8 cellular contexts compared by ENCODE assay signal in the genomic region with DNA sequence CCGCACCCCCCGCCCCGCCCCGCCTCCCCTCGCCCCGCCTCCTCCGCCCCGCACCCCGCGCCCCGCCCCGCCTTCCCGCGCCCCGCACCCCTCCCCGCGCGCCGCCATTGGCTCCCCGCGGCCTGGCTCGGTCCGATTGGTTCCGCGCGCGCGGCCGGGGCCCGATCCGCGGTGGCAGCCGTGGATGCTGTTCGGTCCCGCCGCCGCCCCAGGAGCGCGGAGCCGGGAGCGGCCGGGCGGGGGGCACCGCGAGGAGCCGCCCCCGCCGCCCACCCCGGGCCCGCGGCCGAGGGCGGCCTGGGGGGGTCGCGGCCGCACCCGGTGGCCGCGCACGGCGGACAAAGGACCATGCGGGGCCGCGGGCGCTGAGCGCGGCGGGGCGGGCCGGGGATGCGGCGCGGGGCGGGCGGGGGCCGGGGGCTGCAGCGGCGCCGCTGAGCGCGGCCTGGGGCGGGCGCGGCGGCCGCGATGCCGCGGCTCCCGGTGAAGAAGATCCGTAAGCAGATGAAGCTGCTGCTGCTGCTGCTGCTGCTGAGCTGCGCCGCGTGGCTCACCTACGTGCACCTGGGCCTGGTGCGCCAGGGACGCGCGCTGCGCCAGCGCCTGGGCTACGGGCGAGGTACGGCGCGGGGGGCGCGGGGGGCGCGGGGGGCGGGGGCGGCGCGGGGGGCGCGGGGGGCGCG. TPM values are rescaled to one million over a fixed set of nuclear protein-coding genes. Genes with fewer than 3 reads are reported as not detected.
DNase-seq lines count a peak whose midpoint lies in the region; ATAC-seq and TF ChIP-seq lines count a peak whose summit lies in the region.

A gene with protein sequence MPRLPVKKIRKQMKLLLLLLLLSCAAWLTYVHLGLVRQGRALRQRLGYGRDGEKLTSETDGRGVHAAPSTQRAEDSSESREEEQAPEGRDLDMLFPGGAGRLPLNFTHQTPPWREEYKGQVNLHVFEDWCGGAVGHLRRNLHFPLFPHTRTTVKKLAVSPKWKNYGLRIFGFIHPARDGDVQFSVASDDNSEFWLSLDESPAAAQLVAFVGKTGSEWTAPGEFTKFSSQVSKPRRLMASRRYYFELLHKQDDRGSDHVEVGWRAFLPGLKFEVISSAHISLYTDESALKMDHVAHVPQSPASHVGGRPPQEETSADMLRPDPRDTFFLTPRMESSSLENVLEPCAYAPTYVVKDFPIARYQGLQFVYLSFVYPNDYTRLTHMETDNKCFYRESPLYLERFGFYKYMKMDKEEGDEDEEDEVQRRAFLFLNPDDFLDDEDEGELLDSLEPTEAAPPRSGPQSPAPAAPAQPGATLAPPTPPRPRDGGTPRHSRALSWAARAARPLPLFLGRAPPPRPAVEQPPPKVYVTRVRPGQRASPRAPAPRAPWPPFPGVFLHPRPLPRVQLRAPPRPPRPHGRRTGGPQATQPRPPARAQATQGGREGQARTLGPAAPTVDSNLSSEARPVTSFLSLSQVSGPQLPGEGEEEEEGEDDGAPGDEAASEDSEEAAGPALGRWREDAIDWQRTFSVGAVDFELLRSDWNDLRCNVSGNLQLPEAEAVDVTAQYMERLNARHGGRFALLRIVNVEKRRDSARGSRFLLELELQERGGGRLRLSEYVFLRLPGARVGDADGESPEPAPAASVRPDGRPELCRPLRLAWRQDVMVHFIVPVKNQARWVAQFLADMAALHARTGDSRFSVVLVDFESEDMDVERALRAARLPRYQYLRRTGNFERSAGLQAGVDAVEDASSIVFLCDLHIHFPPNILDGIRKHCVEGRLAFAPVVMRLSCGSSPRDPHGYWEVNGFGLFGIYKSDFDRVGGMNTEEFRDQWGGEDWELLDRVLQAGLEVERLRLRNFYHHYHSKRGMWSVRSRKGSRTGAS (plus strand): TSS at position 164 of the 683 bp plus-strand sequence. CDS start 305 bp downstream, at position 469.

- peak within 1 kb of the TSS in 8 of 10 donors; percentile 22 to 86 (median 66) for H3K27ac Mint-ChIP-seq in naive thymus-derived CD8-positive, alpha-beta T cell

- peak within 1 kb of the TSS; percentile 68 to 90 (median 82) for H3K4me3 Mint-ChIP-seq in naive thymus-derived CD8-positive, alpha-beta T cell

- peak; percentile 17 for DNase-seq in NCI-H2107 (lab: John Stamatoyannopoulos, UW)
- no peak for DNase-seq in NCI-H2107 treated with DMSO at 0.1 percent for 48 hours (lab: John Stamatoyannopoulos, UW; ENCODE audit: unreplicated experiment)
- peak in 5 of 10 donors; percentile 21 to 66 (median 38) for DNase-seq in naive thymus-derived CD8-positive, alpha-beta T cell
- DNase-seq in KG1 (lab: John Stamatoyannopoulos, UW) = no peak
- no peak for DNase-seq in UCSD-AML1 (lab: John Stamatoyannopoulos, UW; ENCODE audit: unreplicated experiment)
- DNase-seq in DMS79 (lab: John Stamatoyannopoulos, UW) = no peak

- H3K27me3 Mint-ChIP-seq in naive thymus-derived CD8-positive, alpha-beta T cell = peaks cover 16 to 59% (median 23%) of the 10 kb centered on the region in 5 donors

- H3K36me3 ChIP-seq in ectodermal cell (ENCODE audit: control insufficient read depth, insufficient read depth, low read length) = peaks cover 17% of the 10 kb centered on the region

- POLR2A ChIA-PET in naive thymus-derived CD8-positive, alpha-beta T cell (lab: Charles Lee) = interaction anchor here (1.1 to 1.2 kb wide), 2 partner anchors 7 to 71 kb away, joined by 3 read pairs; a partner anchor contains a TSS

- peak within 1 kb of the TSS; percentile 73 for H3K4me3 ChIP-seq in ectodermal cell (ENCODE audit: insufficient read depth, low read depth, low read length)

- H3K9me3 Mint-ChIP-seq in naive thymus-derived CD8-positive, alpha-beta T cell = peaks cover 0 to 2% (median 0%) of the 10 kb centered on the region in 9 donors

- ATAC-seq in SK-N-SH treated with all-trans-retinoic acid at 6 μM for 48 hours = peak; percentile 42
- peak; percentile 81 to 83 for ATAC-seq in naive thymus-derived CD8-positive, alpha-beta T cell

- 0% methylated on average over 107 to 117 of the region's 118 CpGs for WGBS in ectodermal cell, 2 experiments

- H3K36me3 Mint-ChIP-seq in naive thymus-derived CD8-positive, alpha-beta T cell = peaks cover 0 to 4% (median 0%) of the 10 kb centered on the region in 3 donors

- H3K4me1 Mint-ChIP-seq in naive thymus-derived CD8-positive, alpha-beta T cell = peaks cover 17 to 34% (median 24%) of the 10 kb centered on the region in 4 donors

- no peaks in the 10 kb centered on the region for H3K27me3 ChIP-seq in ectodermal cell (ENCODE audit: control insufficient read depth, insufficient read depth, low read length, poor library complexity, severe bottlenecking)

- peaks cover 15% of the 10 kb centered on the region for H3K4me1 ChIP-seq in ectodermal cell (ENCODE audit: control insufficient read depth, insufficient read depth, low read length)

- peak within 1 kb of the TSS; percentile 87 for H3K27ac ChIP-seq in ectodermal cell (ENCODE audit: insufficient read depth, low read depth, low read length, poor library complexity, severe bottlenecking)

- no peaks in the 10 kb centered on the region for H3K9me3 ChIP-seq in ectodermal cell (ENCODE audit: control insufficient read depth, low read length)

TF ChIP-seq in SK-N-SH treated with all-trans-retinoic acid at 6 μM for 48 hours, 23 proteins besides CTCF, POLR2A, EP300 and RAD21 (continues in another document):
- TF ChIP-seq, protein P1, sequence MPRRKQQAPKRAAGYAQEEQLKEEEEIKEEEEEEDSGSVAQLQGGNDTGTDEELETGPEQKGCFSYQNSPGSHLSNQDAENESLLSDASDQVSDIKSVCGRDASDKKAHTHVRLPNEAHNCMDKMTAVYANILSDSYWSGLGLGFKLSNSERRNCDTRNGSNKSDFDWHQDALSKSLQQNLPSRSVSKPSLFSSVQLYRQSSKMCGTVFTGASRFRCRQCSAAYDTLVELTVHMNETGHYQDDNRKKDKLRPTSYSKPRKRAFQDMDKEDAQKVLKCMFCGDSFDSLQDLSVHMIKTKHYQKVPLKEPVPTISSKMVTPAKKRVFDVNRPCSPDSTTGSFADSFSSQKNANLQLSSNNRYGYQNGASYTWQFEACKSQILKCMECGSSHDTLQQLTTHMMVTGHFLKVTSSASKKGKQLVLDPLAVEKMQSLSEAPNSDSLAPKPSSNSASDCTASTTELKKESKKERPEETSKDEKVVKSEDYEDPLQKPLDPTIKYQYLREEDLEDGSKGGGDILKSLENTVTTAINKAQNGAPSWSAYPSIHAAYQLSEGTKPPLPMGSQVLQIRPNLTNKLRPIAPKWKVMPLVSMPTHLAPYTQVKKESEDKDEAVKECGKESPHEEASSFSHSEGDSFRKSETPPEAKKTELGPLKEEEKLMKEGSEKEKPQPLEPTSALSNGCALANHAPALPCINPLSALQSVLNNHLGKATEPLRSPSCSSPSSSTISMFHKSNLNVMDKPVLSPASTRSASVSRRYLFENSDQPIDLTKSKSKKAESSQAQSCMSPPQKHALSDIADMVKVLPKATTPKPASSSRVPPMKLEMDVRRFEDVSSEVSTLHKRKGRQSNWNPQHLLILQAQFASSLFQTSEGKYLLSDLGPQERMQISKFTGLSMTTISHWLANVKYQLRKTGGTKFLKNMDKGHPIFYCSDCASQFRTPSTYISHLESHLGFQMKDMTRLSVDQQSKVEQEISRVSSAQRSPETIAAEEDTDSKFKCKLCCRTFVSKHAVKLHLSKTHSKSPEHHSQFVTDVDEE (CRISPR knock-in tag; IDR thresholded peaks at IDR 0.05) = no peak
- TF ChIP-seq ZNF70 (CRISPR knock-in tag; IDR thresholded peaks at IDR 0.05) (no peak), TOX (CRISPR knock-in tag; IDR thresholded peaks at IDR 0.05; ENCODE audit: borderline replicate concordance) (no peak), GLIS3 (CRISPR knock-in tag; IDR thresholded peaks at IDR 0.05) (no peak)
- TF ChIP-seq, protein P2, sequence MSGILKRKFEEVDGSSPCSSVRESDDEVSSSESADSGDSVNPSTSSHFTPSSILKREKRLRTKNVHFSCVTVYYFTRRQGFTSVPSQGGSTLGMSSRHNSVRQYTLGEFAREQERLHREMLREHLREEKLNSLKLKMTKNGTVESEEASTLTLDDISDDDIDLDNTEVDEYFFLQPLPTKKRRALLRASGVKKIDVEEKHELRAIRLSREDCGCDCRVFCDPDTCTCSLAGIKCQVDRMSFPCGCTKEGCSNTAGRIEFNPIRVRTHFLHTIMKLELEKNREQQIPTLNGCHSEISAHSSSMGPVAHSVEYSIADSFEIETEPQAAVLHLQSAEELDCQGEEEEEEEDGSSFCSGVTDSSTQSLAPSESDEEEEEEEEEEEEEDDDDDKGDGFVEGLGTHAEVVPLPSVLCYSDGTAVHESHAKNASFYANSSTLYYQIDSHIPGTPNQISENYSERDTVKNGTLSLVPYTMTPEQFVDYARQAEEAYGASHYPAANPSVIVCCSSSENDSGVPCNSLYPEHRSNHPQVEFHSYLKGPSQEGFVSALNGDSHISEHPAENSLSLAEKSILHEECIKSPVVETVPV (CRISPR knock-in tag; IDR thresholded peaks at IDR 0.05) = no peak
- TF ChIP-seq, protein P3, sequence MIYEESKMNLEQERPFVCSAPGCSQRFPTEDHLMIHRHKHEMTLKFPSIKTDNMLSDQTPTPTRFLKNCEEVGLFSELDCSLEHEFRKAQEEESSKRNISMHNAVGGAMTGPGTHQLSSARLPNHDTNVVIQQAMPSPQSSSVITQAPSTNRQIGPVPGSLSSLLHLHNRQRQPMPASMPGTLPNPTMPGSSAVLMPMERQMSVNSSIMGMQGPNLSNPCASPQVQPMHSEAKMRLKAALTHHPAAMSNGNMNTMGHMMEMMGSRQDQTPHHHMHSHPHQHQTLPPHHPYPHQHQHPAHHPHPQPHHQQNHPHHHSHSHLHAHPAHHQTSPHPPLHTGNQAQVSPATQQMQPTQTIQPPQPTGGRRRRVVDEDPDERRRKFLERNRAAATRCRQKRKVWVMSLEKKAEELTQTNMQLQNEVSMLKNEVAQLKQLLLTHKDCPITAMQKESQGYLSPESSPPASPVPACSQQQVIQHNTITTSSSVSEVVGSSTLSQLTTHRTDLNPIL (CRISPR knock-in tag; IDR thresholded peaks at IDR 0.05; ENCODE audit: low read depth) = no peak

RNA-seq across cellular contexts. Expression of the gene that starts here (rescaled TPM):
- polyA plus RNA-seq in ectodermal cell (2013, experiment 1 of 4) = 125 TPM
- polyA plus RNA-seq in ectodermal cell (2013, experiment 2 of 4) = 133 TPM
- polyA plus RNA-seq in ectodermal cell (2013, experiment 3 of 4) = 120 TPM
- polyA plus RNA-seq in ectodermal cell (2013, experiment 4 of 4) = 119 TPM
- total RNA-seq in naive thymus-derived CD8-positive, alpha-beta T cell = under 1 TPM; 0.16 to 0.39 TPM
- 1 to 10 TPM in 1 of 3 donors, not detected in 2; 1.3 TPM for polyA plus RNA-seq in naive thymus-derived CD8-positive, alpha-beta T cell
